ENCODE assay signal across 10 cellular contexts in genomic region chr10:20622522-20623270, GRCh38.
A peak's percentile ranks its signal among the peaks of the same experiment; 100 is the strongest.
DNase-seq lines count a peak whose midpoint lies in the region; ATAC-seq and TF ChIP-seq lines count a peak whose summit lies in the region.
"Had no signal": no experiment of that assay in that cellular context is flagged by ENCODE, and none has a peak within 500 bp of the region (broad histone marks: within the 10 kb centered on the region; RNA-seq: fewer than 3 reads in every experiment).

No MANE protein-coding gene starts in this region.

- H3K4me1 Mint-ChIP-seq in activated CD4-positive, alpha-beta T cell treated with anti-CD3 and anti-CD28 coated beads, Interleukin-2, amount 10 ng/mL, durations not matched to agents 7 days and 5 days = peaks cover 4% of the 10 kb centered on the region
- H3K4me1 Mint-ChIP-seq: central memory CD8-positive, alpha-beta T cell had no signal

- H3K27me3 ChIP-seq in Panc1 (ENCODE audit: control insufficient read depth, insufficient read depth, low read length) = no peaks in the 10 kb centered on the region
- no peaks in the 10 kb centered on the region for H3K27me3 ChIP-seq in foreskin keratinocyte

- H3K27me3 Mint-ChIP-seq in activated CD4-positive, alpha-beta T cell treated with anti-CD3 and anti-CD28 coated beads, Interleukin-2, amount 10 ng/mL, durations not matched to agents 7 days and 5 days = no peaks in the 10 kb centered on the region
- H3K27me3 Mint-ChIP-seq: central memory CD8-positive, alpha-beta T cell had no signal

- no peaks in the 10 kb centered on the region for H3K9me3 ChIP-seq in Panc1 (ENCODE audit: control insufficient read depth, insufficient read depth, low read depth, low read length)

- CTCF ChIA-PET in Panc1 (lab: Charles Lee) = no interaction called here
- CTCF ChIA-PET in activated CD4-positive, alpha-beta T cell treated with anti-CD3 and anti-CD28 coated beads, Interleukin-2, amount 10 ng/mL, durations not matched to agents 7 days and 5 days (lab: Charles Lee) = interaction anchor here (1.0 kb wide), 1 partner anchor 14 kb away, joined by 3 read pairs; no protein-coding TSS in a partner anchor

- no peak overlapping the region for H3K27ac Mint-ChIP-seq in activated CD4-positive, alpha-beta T cell treated with anti-CD3 and anti-CD28 coated beads, Interleukin-2, amount 10 ng/mL, durations not matched to agents 7 days and 5 days

- H3K4me3 Mint-ChIP-seq in activated CD4-positive, alpha-beta T cell treated with anti-CD3 and anti-CD28 coated beads, Interleukin-2, amount 10 ng/mL, durations not matched to agents 7 days and 5 days = no peak overlapping the region
- H3K4me3 Mint-ChIP-seq: central memory CD8-positive, alpha-beta T cell had no signal

- TF ChIP-seq CTCF in Panc1 (IDR thresholded peaks at IDR 0.05) (no peak), foreskin keratinocyte (conservative IDR thresholded peaks at IDR 0.05) (no peak)

- ATAC-seq in Panc1 (peak; percentile 73; the same call in 1 of the 2 replicates), foreskin keratinocyte (no peak)

- POLR2A ChIA-PET in Panc1 (lab: Charles Lee) = no interaction called here
- POLR2A ChIA-PET in activated CD4-positive, alpha-beta T cell treated with anti-CD3 and anti-CD28 coated beads, Interleukin-2, amount 10 ng/mL, durations not matched to agents 7 days and 5 days (lab: Charles Lee) = no interaction called here

- H3K9me3 Mint-ChIP-seq in activated CD4-positive, alpha-beta T cell treated with anti-CD3 and anti-CD28 coated beads, Interleukin-2, amount 10 ng/mL, durations not matched to agents 7 days and 5 days = peaks cover 2% of the 10 kb centered on the region

- intact Hi-C loops in Panc1 (cut with micrococcal nuclease; ENCODE audit: unreplicated experiment) = no loop called here

- H3K4me1 ChIP-seq in Panc1 (ENCODE audit: control insufficient read depth, insufficient read depth, low read length) (no peaks in the 10 kb centered on the region), foreskin keratinocyte (no peaks in the 10 kb centered on the region)

- no peaks in the 10 kb centered on the region for H3K36me3 Mint-ChIP-seq in activated CD4-positive, alpha-beta T cell treated with anti-CD3 and anti-CD28 coated beads, Interleukin-2, amount 10 ng/mL, durations not matched to agents 7 days and 5 days (ENCODE audit: low read depth)

- no peaks in the 10 kb centered on the region for H3K36me3 ChIP-seq in Panc1 (ENCODE audit: control insufficient read depth, insufficient read depth, low read length)

- in situ Hi-C loops in Panc1 (cut with HindIII; ENCODE audit: low pct_unique_long_range_greater_than_20kb, low sequenced_read_pairs) = no loop called here

- H3K4me3 ChIP-seq in Panc1 (ENCODE audit: low read depth in 2 of 2, low read length in 2 of 2) = no peak overlapping the region

- H3K27ac ChIP-seq in Panc1 (ENCODE audit: low read length) (no peak overlapping the region), foreskin keratinocyte (no peak overlapping the region)
- H3K27ac ChIP-seq: HL-60 had no signal

- DNase-seq in HT-29 (ENCODE audit: low spot score) = peak; percentile 3
- no peak for DNase-seq in Panc1 (ENCODE audit: low read depth, low spot score)
- peak; percentile 7 to 33 for DNase-seq in foreskin keratinocyte
- peak; percentile 40 for DNase-seq in stromal cell of bone marrow (ENCODE audit: low read depth)
- no peak for DNase-seq in ureter (ENCODE audit: low spot score)
- no peak for DNase-seq in NCI-H2107 treated with DMSO at 0.1 percent for 48 hours (lab: John Stamatoyannopoulos, UW; ENCODE audit: unreplicated experiment)
- DNase-seq in activated CD4-positive, alpha-beta T cell treated with anti-CD3 and anti-CD28 coated beads, Interleukin-2, amount 10 ng/mL, durations not matched to agents 7 days and 5 days = no peak
- DNase-seq: NCI-H2171 treated with DMSO at 0.1 percent for 48 hours had no signal

- BruUV-seq in Panc1 (replicated peaks; lab: Mats Ljungman, UMichigan) = no TSS peak

Comparison
In these comparisons a context has a peak if more than half of its experiments do, and no peak if none do; other contexts are left out.
1. DNase-seq: peak in HT-29 (single experiment), foreskin keratinocyte (2 of 2) and stromal cell of bone marrow (single experiment); none in Panc1 (single experiment), ureter (single experiment), NCI-H2107 treated with DMSO at 0.1 percent for 48 hours (single experiment) and activated CD4-positive, alpha-beta T cell treated with anti-CD3 and anti-CD28 coated beads, Interleukin-2, amount 10 ng/mL, durations not matched to agents 7 days and 5 days (single experiment).